In genomic region chr17:48554412-48555090, GRCh38 we compare ENCODE assay signal across 12 cellular contexts. TPM values are rescaled to one million over a fixed set of nuclear protein-coding genes. Genes with fewer than 3 reads are reported as not detected.
A peak's percentile ranks its signal among the peaks of the same experiment; 100 is the strongest.
DNase-seq lines count a peak whose midpoint lies in the region; ATAC-seq, FAIRE-seq and TF ChIP-seq lines count a peak whose summit lies in the region.
"Had no signal": no experiment of that assay in that cellular context is flagged by ENCODE, and none has a peak within 500 bp of the region (broad histone marks: within the 10 kb centered on the region; RNA-seq: fewer than 3 reads in every experiment).

No MANE protein-coding gene starts in this region.

- WGBS in aorta, 2 donors = 3 to 12% methylated on average over 41 of the region's 41 CpGs

- peaks cover 55% of the 10 kb centered on the region for H3K27me3 Mint-ChIP-seq in stimulated activated naive CD8-positive, alpha-beta T cell treated with anti-CD3 and anti-CD28 coated beads, Interleukin-15, amount 100 ng/mL, for 72 hours
- H3K27me3 Mint-ChIP-seq in effector memory CD8-positive, alpha-beta T cell = no peaks in the 10 kb centered on the region

- H3K9me3 Mint-ChIP-seq in stimulated activated naive CD8-positive, alpha-beta T cell treated with anti-CD3 and anti-CD28 coated beads, Interleukin-15, amount 100 ng/mL, for 72 hours = no peaks in the 10 kb centered on the region
- no peaks in the 10 kb centered on the region for H3K9me3 Mint-ChIP-seq in effector memory CD8-positive, alpha-beta T cell

- peak overlapping the region; percentile 76 to 92 for H3K4me3 Mint-ChIP-seq in stimulated activated naive CD8-positive, alpha-beta T cell treated with anti-CD3 and anti-CD28 coated beads, Interleukin-15, amount 100 ng/mL, for 72 hours
- H3K4me3 Mint-ChIP-seq in effector memory CD8-positive, alpha-beta T cell = peak overlapping the region; percentile 0 to 66

- intact Hi-C loops in aorta (cut with DNase I) = no loop called here

- peaks cover 0 to 3% of the 10 kb centered on the region in 2 donors for H3K27me3 ChIP-seq in mucosa of rectum (ENCODE audit: control insufficient read depth in 2 of 2, insufficient read depth in 2 of 2, low read length in 2 of 2)
- H3K27me3 ChIP-seq in aorta (ENCODE audit: control insufficient read depth in 1 of 2, insufficient read depth in 2 of 2, low read length in 1 of 2) = no peaks in the 10 kb centered on the region

- H3K4me3 ChIP-seq in mucosa of rectum (ENCODE audit: low read length in 2 of 2) = peak overlapping the region; percentile 23 to 41
- H3K4me3 ChIP-seq in aorta (ENCODE audit: low read length in 2 of 2) = peak overlapping the region; percentile 8 to 60
- H3K4me3 ChIP-seq: SK-N-MC had no signal

- peaks cover 3% of the 10 kb centered on the region for H3K36me3 Mint-ChIP-seq in effector memory CD8-positive, alpha-beta T cell (ENCODE audit: insufficient read depth)

- ATAC-seq in stimulated activated naive CD8-positive, alpha-beta T cell treated with anti-CD3 and anti-CD28 coated beads, Interleukin-15, amount 100 ng/mL, for 72 hours = no peak
- ATAC-seq in stimulated activated naive CD8-positive, alpha-beta T cell treated with anti-CD3 and anti-CD28 coated beads, Interleukin-15, Interleukin-2, amounts not matched to agents 100 U/mL and 50 U/mL, for 24 hours = no peak
- ATAC-seq in effector memory CD8-positive, alpha-beta T cell (replicated peaks) = no peak
- ATAC-seq in aorta (ENCODE audit: low FRiP score) (no peak), GM18867 (IDR thresholded peaks at IDR 0.05; ENCODE audit: unreplicated experiment) (no peak)

- H3K9me3 ChIP-seq in mucosa of rectum (ENCODE audit: control insufficient read depth in 2 of 2, low read length in 2 of 2) = no peaks in the 10 kb centered on the region
- no peaks in the 10 kb centered on the region for H3K9me3 ChIP-seq in aorta (ENCODE audit: control insufficient read depth, low read length)
- H3K9me3 ChIP-seq: pancreas had no signal

- H3K27ac Mint-ChIP-seq in stimulated activated naive CD8-positive, alpha-beta T cell treated with anti-CD3 and anti-CD28 coated beads, Interleukin-15, amount 100 ng/mL, for 72 hours = peak overlapping the region in 1 of 2 donors; percentile 57
- H3K27ac Mint-ChIP-seq in effector memory CD8-positive, alpha-beta T cell = no peak overlapping the region

- no peak for DNase-seq in stimulated activated naive CD8-positive, alpha-beta T cell treated with anti-CD3 and anti-CD28 coated beads, Interleukin-15, amount 100 ng/mL, for 72 hours
- no peak for DNase-seq in stimulated activated naive CD8-positive, alpha-beta T cell treated with anti-CD3 and anti-CD28 coated beads, Interleukin-15, Interleukin-2, amounts not matched to agents 100 U/mL and 50 U/mL, for 24 hours
- no peak for DNase-seq in effector memory CD8-positive, alpha-beta T cell
- DNase-seq in aorta (no peak), superior temporal gyrus (ENCODE audit: extremely low spot score) (no peak), GM12892 (ENCODE audit: insufficient read length) (no peak)
- DNase-seq: KG1 had no signal

- peak overlapping the region in 1 of 2 donors; percentile 3 for H3K9ac ChIP-seq in mucosa of rectum (ENCODE audit: low read depth in 1 of 2, low read length in 2 of 2)

- H3K27ac ChIP-seq in mucosa of rectum (ENCODE audit: low read depth in 2 of 2, low read length in 2 of 2) (peak overlapping the region; percentile 64), aorta (ENCODE audit: low read depth in 1 of 2, low read length in 2 of 2) (peak overlapping the region; percentile 50 to 85)
- H3K27ac ChIP-seq: SK-N-MC had no signal

- H3K4me1 ChIP-seq in mucosa of rectum (ENCODE audit: control insufficient read depth in 2 of 2, insufficient read depth in 2 of 2, low read length in 2 of 2) (peaks cover 18 to 29% of the 10 kb centered on the region in 2 donors), aorta (ENCODE audit: control insufficient read depth in 1 of 2, insufficient read depth in 2 of 2, low read length in 2 of 2) (no peaks in the 10 kb centered on the region)
- H3K4me1 ChIP-seq: pancreas had no signal

- no peak for TF ChIP-seq POLR2A in GM12892 (IDR thresholded peaks at IDR 0.05; ENCODE audit: low read depth, low read length)

- peaks cover 19% of the 10 kb centered on the region for H3K4me1 Mint-ChIP-seq in stimulated activated naive CD8-positive, alpha-beta T cell treated with anti-CD3 and anti-CD28 coated beads, Interleukin-15, amount 100 ng/mL, for 72 hours
- H3K4me1 Mint-ChIP-seq in effector memory CD8-positive, alpha-beta T cell (ENCODE audit: low read depth in 2 of 2) = no peaks in the 10 kb centered on the region

- H3K36me3 ChIP-seq in mucosa of rectum (ENCODE audit: control insufficient read depth in 2 of 2, insufficient read depth in 2 of 2, low read length in 2 of 2) (peaks cover 4 to 16% of the 10 kb centered on the region in 2 donors), aorta (ENCODE audit: control insufficient read depth in 1 of 2, insufficient read depth in 2 of 2, low read length in 1 of 2) (no peaks in the 10 kb centered on the region)
- H3K36me3 ChIP-seq: pancreas had no signal

- no peak for FAIRE-seq in GM12892 (lab: Jason Lieb, UNC)
- FAIRE-seq: bronchial epithelial cell, pancreas had no signal

RNA-seq across cellular contexts. Expression of gene HOXB2, which starts 9.6 kb away (rescaled TPM):
- total RNA-seq in aorta = 10 to 100 TPM; 25.4 to 36.9 TPM
- polyA plus RNA-seq in aorta = 10 to 100 TPM in 1 of 2 donors, 1 to 10 TPM in 1; 7.6 to 61.0 TPM
- polyA plus RNA-seq in GM12892 (2012; ENCODE audit: missing spikeins) = 2.8 TPM
- total RNA-seq: bronchial epithelial cell had no signal

RNA-seq across cellular contexts. Expression of gene HOXB4, which starts 23.6 kb away (rescaled TPM):
- total RNA-seq in aorta = 10 to 100 TPM in 1 of 2 donors, 1 to 10 TPM in 1; 6.6 to 17.9 TPM
- polyA plus RNA-seq in aorta = 10 to 100 TPM in 1 of 2 donors, 1 to 10 TPM in 1; 1.4 to 11.5 TPM
- polyA plus RNA-seq in GM12892 (2012; ENCODE audit: missing spikeins) = 2.7 TPM
- total RNA-seq: bronchial epithelial cell had no signal

RNA-seq across cellular contexts. Expression of gene HOXB1, which starts 23.7 kb away (rescaled TPM):
- not detected for total RNA-seq in aorta
- polyA plus RNA-seq in aorta = under 1 TPM in 1 of 2 donors, not detected in 1; 0.63 TPM
- not detected for polyA plus RNA-seq in GM12892 (2012; ENCODE audit: missing spikeins)
- total RNA-seq: bronchial epithelial cell, pancreas had no signal
- polyA plus RNA-seq: pancreas had no signal

RNA-seq across cellular contexts. Expression of gene HOXB3, which starts 35.5 kb away (rescaled TPM):
- 10 to 100 TPM; 20.0 to 62.9 TPM for total RNA-seq in aorta
- polyA plus RNA-seq in aorta = 10 to 100 TPM in 1 of 2 donors, 1 to 10 TPM in 1; 2.4 to 30.5 TPM
- polyA plus RNA-seq in GM12892 (2012; ENCODE audit: missing spikeins) = 4.5 TPM
- total RNA-seq: bronchial epithelial cell had no signal

RNA-seq across cellular contexts. Expression of gene HOXB5, which starts 39.0 kb away (rescaled TPM):
- total RNA-seq in aorta = 1 to 10 TPM; 1.4 to 5.9 TPM
- polyA plus RNA-seq in aorta = 1 to 10 TPM in 1 of 2 donors, not detected in 1; 3.6 TPM
- not detected for polyA plus RNA-seq in GM12892 (2012; ENCODE audit: missing spikeins)
- total RNA-seq: bronchial epithelial cell had no signal
